In the genomic region with DNA sequence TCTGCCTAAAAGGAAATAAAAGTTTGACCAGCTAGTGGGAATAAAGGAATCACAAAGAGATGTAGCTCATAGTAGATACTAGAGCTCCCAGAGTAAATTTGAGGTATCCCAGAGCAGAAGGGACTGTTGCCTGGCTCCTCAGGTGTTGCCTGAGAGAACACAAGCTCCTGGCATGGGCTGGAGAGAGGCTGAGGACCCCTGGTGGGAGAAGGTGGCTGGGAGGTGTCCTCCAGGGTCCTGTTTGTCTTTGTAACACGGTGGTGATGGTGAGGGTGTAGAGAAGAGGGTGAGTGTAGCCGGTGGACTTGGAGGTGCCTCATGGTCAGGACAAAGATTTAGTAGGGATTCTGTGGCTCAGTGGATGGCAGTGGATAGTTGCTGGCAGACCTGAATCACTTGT, we compare ENCODE assay signal across 27 cellular contexts. TPM values are rescaled to one million over a fixed set of nuclear protein-coding genes. Genes with fewer than 3 reads are reported as not detected.
"Had no signal": no experiment of that assay in that cellular context is flagged by ENCODE, and none has a peak within 500 bp of the region (broad histone marks: within the 10 kb centered on the region; RNA-seq: fewer than 3 reads in every experiment).

No MANE protein-coding gene starts in this region.

- H3K27ac Mint-ChIP-seq: memory B cell, natural killer cell, progenitor cell of endocrine pancreas had no signal

- H3K4me3 Mint-ChIP-seq: effector memory CD8-positive, alpha-beta T cell; memory B cell; natural killer cell; stimulated activated naive CD8-positive, alpha-beta T cell treated with anti-CD3 and anti-CD28 coated beads, Interleukin-15, amount 100 ng/mL, for 72 hours had no signal

- H3K9me3 ChIP-seq: gastrocnemius medialis, neutrophil, pancreas, right lobe of liver, suprapubic skin, transverse colon, upper lobe of right lung, uterus had no signal

- H3K36me3 ChIP-seq: pancreas, right lobe of liver, suprapubic skin, transverse colon, upper lobe of right lung, uterus had no signal

- H3K4me1 Mint-ChIP-seq: stimulated activated naive CD8-positive, alpha-beta T cell treated with anti-CD3 and anti-CD28 coated beads, Interleukin-15, amount 100 ng/mL, for 72 hours had no signal

- H3K4me2 ChIP-seq: smooth muscle cell had no signal

- ATAC-seq: effector memory CD8-positive, alpha-beta T cell; esophagus mucosa; natural killer cell; pancreas; right lobe of liver; stimulated activated naive CD8-positive, alpha-beta T cell treated with anti-CD3 and anti-CD28 coated beads, Interleukin-15, amount 100 ng/mL, for 72 hours; upper lobe of right lung had no signal

- H3K27ac ChIP-seq: coronary artery, epithelial cell of prostate, gastrocnemius medialis, neutrophil, pancreas, right lobe of liver, suprapubic skin, transverse colon, upper lobe of right lung, uterus had no signal

- H3K4me1 ChIP-seq: gastrocnemius medialis, pancreas, right lobe of liver, suprapubic skin, upper lobe of right lung, uterus had no signal

- H3K27me3 ChIP-seq: gastrocnemius medialis, neutrophil, pancreas, right lobe of liver, suprapubic skin, transverse colon, upper lobe of right lung, uterus had no signal

- H3K36me3 Mint-ChIP-seq: natural killer cell had no signal

- DNase-seq: dermis blood vessel endothelial cell; effector memory CD8-positive, alpha-beta T cell; gastrocnemius medialis; natural killer cell; pancreas; stimulated activated CD4-positive, alpha-beta T cell treated with anti-CD3 and anti-CD28 coated beads, Interleukin-12 subunit alpha, Interleukin-12 subunit beta, amount 100 ng/mL, for 4 hours; stimulated activated CD4-positive, alpha-beta T cell treated with anti-CD3 and anti-CD28 coated beads, Interleukin-1b, Interleukin-23, amount 100 ng/mL, for 48 hours; stimulated activated CD4-positive, alpha-beta T cell treated with anti-CD3 and anti-CD28 coated beads, Interleukin-4, amount 100 ng/mL, for 1 hour; stimulated activated CD8-positive, alpha-beta memory T cell treated with anti-CD3 and anti-CD28 coated beads, Interleukin-4, amount 100 ng/mL, for 48 hours; stimulated activated naive CD4-positive, alpha-beta T cell; stimulated activated naive CD8-positive, alpha-beta T cell treated with anti-CD3 and anti-CD28 coated beads, Interleukin-15, amount 100 ng/mL, for 72 hours; transverse colon; upper lobe of right lung; uterus had no signal

- H3K27me3 Mint-ChIP-seq: stimulated activated naive CD8-positive, alpha-beta T cell treated with anti-CD3 and anti-CD28 coated beads, Interleukin-15, amount 100 ng/mL, for 72 hours had no signal

- H3K4me3 ChIP-seq: coronary artery, gastrocnemius medialis, lung, pancreas, right lobe of liver, smooth muscle cell, suprapubic skin, transverse colon, upper lobe of right lung, uterus had no signal

- FAIRE-seq: keratinocyte, pancreas had no signal

RNA-seq across cellular contexts. Expression of a gene that starts 28.1 kb away (rescaled TPM):
- total RNA-seq: liver, mononuclear cell, natural killer cell, right lobe of liver, smooth muscle cell had no signal
